In the genomic region with DNA sequence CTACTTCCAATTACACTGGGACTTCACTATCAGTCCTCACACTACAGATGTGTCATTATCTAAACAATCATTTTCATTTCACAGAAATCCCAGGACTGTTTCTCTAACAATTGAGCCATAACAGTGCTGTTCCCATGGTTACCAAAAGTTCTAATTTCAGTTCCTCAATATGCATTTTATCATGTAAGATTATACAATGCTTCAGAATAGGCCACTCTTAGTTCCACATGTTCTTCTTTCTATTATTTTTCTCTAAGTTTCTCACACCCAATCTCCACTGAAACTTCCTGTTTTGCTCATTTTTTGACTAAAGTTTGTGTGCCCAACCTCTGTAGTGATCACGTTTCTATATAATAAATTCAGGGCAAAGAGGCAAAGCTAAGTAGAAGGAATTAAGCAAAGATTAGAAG, we compare ENCODE assay signal across 8 cellular contexts.
DNase-seq lines count a peak whose midpoint lies in the region; ATAC-seq and TF ChIP-seq lines count a peak whose summit lies in the region.

No MANE protein-coding gene starts in this region.

- DNase-seq in AG10803 (ENCODE audit: low read depth) = peak; percentile 47
- DNase-seq in brain microvascular endothelial cell = peak; percentile 84
- peak; percentile 41 for DNase-seq in skeletal muscle cell (ENCODE audit: low read depth)
- DNase-seq in DMS153 treated with DMSO at 0.1 percent for 48 hours (lab: John Stamatoyannopoulos, UW; ENCODE audit: unreplicated experiment) = no peak
- DNase-seq in SW480 (ENCODE audit: low spot score) = no peak
- DNase-seq in stimulated activated CD4-positive, alpha-beta T cell treated with anti-CD3 and anti-CD28 coated beads, Interleukin-2, amount 100 ng/mL, for 24 hours = no peak

- H3K27me3 ChIP-seq in brain microvascular endothelial cell (replicated peaks) = no peaks in the 10 kb centered on the region

- in situ Hi-C loops in brain microvascular endothelial cell (cut with HindIII; ENCODE audit: low pct_ligation_motif_present, low sequenced_read_pairs) = no loop called here

- H3K36me3 ChIP-seq in brain microvascular endothelial cell (replicated peaks) = no peaks in the 10 kb centered on the region

- H3K27ac ChIP-seq in brain microvascular endothelial cell = peak overlapping the region; percentile 93

- ATAC-seq in GM19395 (IDR thresholded peaks at IDR 0.05; ENCODE audit: unreplicated experiment) = peak; percentile 97
- ATAC-seq in HG03439 (IDR thresholded peaks at IDR 0.05; ENCODE audit: unreplicated experiment) = peak; percentile 78

- H3K4me3 ChIP-seq in AG10803 (ENCODE audit: low read length) (no peak overlapping the region), brain microvascular endothelial cell (ENCODE audit: low read depth, low read length) (no peak overlapping the region), skeletal muscle cell (ENCODE audit: low read depth, low read length) (no peak overlapping the region)

- TF ChIP-seq CTCF in AG10803 (conservative IDR thresholded peaks at IDR 0.05; ENCODE audit: low read length) (no peak), brain microvascular endothelial cell (IDR thresholded peaks at IDR 0.05; ENCODE audit: low read depth, low read length, missing control alignments) (no peak)

Comparison
In these comparisons a context has a peak if more than half of its experiments do, and no peak if none do; other contexts are left out.
1. DNase-seq: peak in AG10803 (single experiment), brain microvascular endothelial cell (single experiment) and skeletal muscle cell (single experiment); none in DMS153 treated with DMSO at 0.1 percent for 48 hours (single experiment), SW480 (single experiment) and stimulated activated CD4-positive, alpha-beta T cell treated with anti-CD3 and anti-CD28 coated beads, Interleukin-2, amount 100 ng/mL, for 24 hours (0 of 2).